In genomic region chr1:41919764-41920397, GRCh38 we compare ENCODE assay signal across 8 cellular contexts. TPM values are rescaled to one million over a fixed set of nuclear protein-coding genes. Genes with fewer than 3 reads are reported as not detected.
DNase-seq lines count a peak whose midpoint lies in the region; ATAC-seq and TF ChIP-seq lines count a peak whose summit lies in the region.

No MANE protein-coding gene starts in this region.

- no peaks in the 10 kb centered on the region for H3K27me3 Mint-ChIP-seq in activated CD4-positive, alpha-beta memory T cell treated with anti-CD3 and anti-CD28 coated beads for 36 hours

- no peaks in the 10 kb centered on the region for H3K36me3 ChIP-seq in osteoblast (ENCODE audit: insufficient read depth, low read length)
- no peaks in the 10 kb centered on the region for H3K36me3 ChIP-seq in tibial artery
- H3K36me3 ChIP-seq in vagina, result no peaks in the 10 kb centered on the region

- H3K4me2 ChIP-seq in osteoblast (ENCODE audit: insufficient read depth, low read length), result peak overlapping the region; percentile 55

- H3K4me1 Mint-ChIP-seq in activated CD4-positive, alpha-beta memory T cell treated with anti-CD3 and anti-CD28 coated beads for 36 hours (ENCODE audit: low read depth), result peaks cover 59% of the 10 kb centered on the region

- H3K9me3 ChIP-seq in osteoblast (ENCODE audit: low read depth, low read length), result no peaks in the 10 kb centered on the region
- H3K9me3 ChIP-seq in tibial artery, result no peaks in the 10 kb centered on the region
- H3K9me3 ChIP-seq in vagina, result no peaks in the 10 kb centered on the region

- intact Hi-C loops in activated CD4-positive, alpha-beta memory T cell treated with anti-CD3 and anti-CD28 coated beads for 36 hours (cut with micrococcal nuclease), result loop anchor here (1.0 to 5.0 kb wide), 8 partner anchors 16 to 278 kb away; no protein-coding TSS in a partner anchor
- intact Hi-C loops in tibial artery (cut with DNase I; ENCODE audit: low total_unique reads) (no loop called here), vagina (cut with DNase I) (no loop called here)

- no peaks in the 10 kb centered on the region for H3K27me3 ChIP-seq in osteoblast (ENCODE audit: insufficient read depth, low read length)
- no peaks in the 10 kb centered on the region for H3K27me3 ChIP-seq in tibial artery
- H3K27me3 ChIP-seq in vagina, result no peaks in the 10 kb centered on the region

- H3K4me3 Mint-ChIP-seq in activated CD4-positive, alpha-beta memory T cell treated with anti-CD3 and anti-CD28 coated beads for 36 hours, result peak overlapping the region; percentile 92

- no peaks in the 10 kb centered on the region for H3K79me2 ChIP-seq in osteoblast (ENCODE audit: insufficient read depth, low read length)

- peak overlapping the region; percentile 25 for H3K4me3 ChIP-seq in osteoblast (ENCODE audit: insufficient read depth, low read length)
- H3K4me3 ChIP-seq in tibial artery, result peak overlapping the region; percentile 23 to 27
- no peak overlapping the region for H3K4me3 ChIP-seq in vagina

- peaks cover 5% of the 10 kb centered on the region for H3K9me3 Mint-ChIP-seq in activated CD4-positive, alpha-beta memory T cell treated with anti-CD3 and anti-CD28 coated beads for 36 hours

- peak; percentile 68 for ATAC-seq in GM21786 (IDR thresholded peaks at IDR 0.05; ENCODE audit: unreplicated experiment)

- POLR2A ChIA-PET in activated CD4-positive, alpha-beta memory T cell treated with anti-CD3 and anti-CD28 coated beads for 36 hours (lab: Charles Lee), result interaction anchor here (0.7 to 3.0 kb wide), 7 partner anchors 14 to 679 kb away, joined by 3 to 15 read pairs (median 3); no protein-coding TSS in a partner anchor

- TF ChIP-seq CTCF in osteoblast (IDR thresholded peaks at IDR 0.05; ENCODE audit: extremely low read depth, low read depth, low read length) (no peak), tibial artery (IDR thresholded peaks at IDR 0.05) (no peak), vagina (IDR thresholded peaks at IDR 0.05) (no peak)

- H4K20me1 ChIP-seq in osteoblast (ENCODE audit: insufficient read depth, low read length), result no peaks in the 10 kb centered on the region

- peaks cover 11% of the 10 kb centered on the region for H3K4me1 ChIP-seq in osteoblast (ENCODE audit: insufficient read depth, low read length)
- H3K4me1 ChIP-seq in tibial artery, result peaks cover 0 to 28% (median 16%) of the 10 kb centered on the region in 4 donors
- peaks cover 18% of the 10 kb centered on the region for H3K4me1 ChIP-seq in vagina

- TF ChIP-seq POLR2A in erythroblast (IDR thresholded peaks at IDR 0.05; ENCODE audit: low read length) (peak; percentile 35), vagina (IDR thresholded peaks at IDR 0.05) (no peak)

- peak; percentile 95 for DNase-seq in DMS153 (lab: John Stamatoyannopoulos, UW)
- peak; percentile 88 for DNase-seq in NCI-H2107 (lab: John Stamatoyannopoulos, UW)
- DNase-seq in activated CD4-positive, alpha-beta memory T cell treated with anti-CD3 and anti-CD28 coated beads for 36 hours, result peak; percentile 94
- no peak for DNase-seq in erythroblast (lab: John Stamatoyannopoulos, UW)
- DNase-seq in osteoblast (ENCODE audit: insufficient read length, low spot score, missing footprints), result peak; percentile 61
- DNase-seq in tibial artery, result peak in 1 of 2 donors; percentile 21
- no peak for DNase-seq in vagina (ENCODE audit: extremely low spot score in 2 of 2)

- H3K27ac ChIP-seq in osteoblast (ENCODE audit: low read depth, low read length), result no peak overlapping the region
- H3K27ac ChIP-seq in tibial artery, result no peak overlapping the region
- no peak overlapping the region for H3K27ac ChIP-seq in vagina

- no peaks in the 10 kb centered on the region for H3K36me3 Mint-ChIP-seq in activated CD4-positive, alpha-beta memory T cell treated with anti-CD3 and anti-CD28 coated beads for 36 hours

- H2AFZ ChIP-seq in osteoblast (ENCODE audit: low read length), result peak overlapping the region; percentile 38

- H3K27ac Mint-ChIP-seq in activated CD4-positive, alpha-beta memory T cell treated with anti-CD3 and anti-CD28 coated beads for 36 hours, result peak overlapping the region; percentile 97

- CTCF ChIA-PET in activated CD4-positive, alpha-beta memory T cell treated with anti-CD3 and anti-CD28 coated beads for 36 hours (lab: Charles Lee), result interaction anchor here (0.9 to 2.4 kb wide), 3 partner anchors 29 to 108 kb away, joined by 4 to 8 read pairs (median 7); no protein-coding TSS in a partner anchor

RNA-seq across cellular contexts. Expression of gene HIVEP3, which starts 1.2 kb away (rescaled TPM):
- 10 to 100 TPM; 25.3 to 26.2 TPM for total RNA-seq in activated CD4-positive, alpha-beta memory T cell treated with anti-CD3 and anti-CD28 coated beads for 36 hours
- 1.8 TPM in 2 replicates for total RNA-seq in osteoblast
- 2.9 TPM for total RNA-seq in vagina

Comparison
In these comparisons a context has a peak if more than half of its experiments do, and no peak if none do; other contexts are left out.
1. DNase-seq: peak in DMS153 (single experiment), NCI-H2107 (single experiment), activated CD4-positive, alpha-beta memory T cell treated with anti-CD3 and anti-CD28 coated beads for 36 hours (single experiment) and osteoblast (single experiment); none in erythroblast (0 of 2) and vagina (0 of 2).
2. H3K4me3 ChIP-seq: peak in osteoblast (single experiment) and tibial artery (2 of 2); none in vagina (0 of 2).